25 cellular contexts compared by ENCODE assay signal in the genomic region with DNA sequence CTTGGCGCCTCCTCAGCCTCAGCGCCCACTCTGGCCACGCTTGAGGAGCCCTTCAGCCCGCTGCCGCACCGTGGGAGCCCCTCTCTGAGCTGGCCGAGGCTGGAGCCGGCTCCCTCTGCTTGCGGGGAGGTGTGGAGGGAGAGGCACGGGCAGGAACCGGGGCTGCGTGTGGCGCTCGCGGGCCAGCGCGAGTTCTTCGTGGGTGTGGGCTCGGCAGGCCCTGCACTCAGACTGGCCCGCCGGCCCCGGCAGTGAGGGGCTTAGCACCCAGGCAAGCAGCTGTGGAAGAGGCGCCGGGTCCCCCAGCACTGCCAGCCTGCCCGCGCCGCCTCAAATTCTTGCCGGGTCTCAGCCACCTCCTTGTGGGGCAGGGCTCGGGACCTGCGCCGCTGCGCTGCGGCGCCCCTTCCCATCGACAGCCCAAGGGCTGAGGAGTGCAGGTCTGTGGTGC.
DNase-seq lines count a peak whose midpoint lies in the region; ATAC-seq, FAIRE-seq and TF ChIP-seq lines count a peak whose summit lies in the region.
"Had no signal": no experiment of that assay in that cellular context is flagged by ENCODE, and none has a peak within 500 bp of the region (broad histone marks: within the 10 kb centered on the region; RNA-seq: fewer than 3 reads in every experiment).

No MANE protein-coding gene starts in this region.

- WGBS in endodermal cell (ENCODE audit: insufficient coverage in 1 of 2, insufficient read length in 1 of 2), 2 experiments, result 93 to 95% methylated on average over 17 to 35 of the region's 35 CpGs

- H3K36me3 ChIP-seq in endodermal cell (ENCODE audit: control insufficient read depth, insufficient read depth, low read length) (no peaks in the 10 kb centered on the region), upper lobe of right lung (no peaks in the 10 kb centered on the region)

- H3K9ac ChIP-seq in endodermal cell (ENCODE audit: extremely low read depth, low read length, poor library complexity, severe bottlenecking), result no peak overlapping the region
- H3K9ac ChIP-seq: BLaER1 treated with 17β-estradiol and CSF1 and Interleukin-3, amounts not matched to agents 10 nM and 100 nM had no signal

- CTCF ChIA-PET in activated CD8-positive, alpha-beta memory T cell treated with anti-CD3 and anti-CD28 coated beads, Interleukin-2, amount 10 ng/mL, durations not matched to agents 7 days and 5 days (lab: Charles Lee), result no interaction called here

- no peaks in the 10 kb centered on the region for H3K4me1 ChIP-seq in endodermal cell (ENCODE audit: control insufficient read depth, insufficient read depth, low read length)
- no peaks in the 10 kb centered on the region for H3K4me1 ChIP-seq in upper lobe of right lung
- H3K4me1 ChIP-seq: A549; BLaER1 treated with 17β-estradiol and CSF1 and Interleukin-3, amounts not matched to agents 10 nM and 100 nM; Caco-2 had no signal

- H3K9me3 Mint-ChIP-seq in activated CD8-positive, alpha-beta memory T cell treated with anti-CD3 and anti-CD28 coated beads, Interleukin-2, amount 10 ng/mL, durations not matched to agents 7 days and 5 days (ENCODE audit: low read depth), result peaks cover 8% of the 10 kb centered on the region
- H3K9me3 Mint-ChIP-seq in endodermal cell, result peaks cover 53% of the 10 kb centered on the region
- H3K9me3 Mint-ChIP-seq in osteocyte (ENCODE audit: unreplicated experiment), result peaks cover 17% of the 10 kb centered on the region

- H3K27me3 Mint-ChIP-seq in activated CD8-positive, alpha-beta memory T cell treated with anti-CD3 and anti-CD28 coated beads, Interleukin-2, amount 10 ng/mL, durations not matched to agents 7 days and 5 days, result no peaks in the 10 kb centered on the region
- H3K27me3 Mint-ChIP-seq in endodermal cell (ENCODE audit: insufficient read depth) (peaks cover 3% of the 10 kb centered on the region), osteocyte (ENCODE audit: unreplicated experiment) (no peaks in the 10 kb centered on the region)
- H3K27me3 Mint-ChIP-seq: B cell; CD4-positive, alpha-beta T cell had no signal

- no peaks in the 10 kb centered on the region for H3K4me1 Mint-ChIP-seq in activated CD8-positive, alpha-beta memory T cell treated with anti-CD3 and anti-CD28 coated beads, Interleukin-2, amount 10 ng/mL, durations not matched to agents 7 days and 5 days
- peaks cover 6% of the 10 kb centered on the region for H3K4me1 Mint-ChIP-seq in endodermal cell
- no peaks in the 10 kb centered on the region for H3K4me1 Mint-ChIP-seq in osteocyte (ENCODE audit: unreplicated experiment)
- H3K4me1 Mint-ChIP-seq: B cell had no signal

- H3K4me3 Mint-ChIP-seq in activated CD8-positive, alpha-beta memory T cell treated with anti-CD3 and anti-CD28 coated beads, Interleukin-2, amount 10 ng/mL, durations not matched to agents 7 days and 5 days, result no peak overlapping the region
- H3K4me3 Mint-ChIP-seq in endodermal cell, result no peak overlapping the region
- H3K4me3 Mint-ChIP-seq in osteocyte (ENCODE audit: unreplicated experiment), result no peak overlapping the region
- H3K4me3 Mint-ChIP-seq: B cell; CD4-positive, alpha-beta T cell; CD8-positive, alpha-beta T cell had no signal

- no peak for ATAC-seq in activated CD8-positive, alpha-beta memory T cell treated with anti-CD3 and anti-CD28 coated beads, Interleukin-2, amount 10 ng/mL, durations not matched to agents 7 days and 5 days
- ATAC-seq in upper lobe of right lung, result peak; percentile 20
- ATAC-seq in GM21528 (IDR thresholded peaks at IDR 0.05; ENCODE audit: low FRiP score, unreplicated experiment), result no peak
- ATAC-seq: A549; CD8-positive, alpha-beta T cell had no signal

- H3K4me3 ChIP-seq in endodermal cell (ENCODE audit: low read length), result peak overlapping the region; percentile 51
- H3K4me3 ChIP-seq in upper lobe of right lung, result no peak overlapping the region
- H3K4me3 ChIP-seq: A549; BLaER1 treated with 17β-estradiol and CSF1 and Interleukin-3, amounts not matched to agents 10 nM and 100 nM had no signal

- H3K36me3 Mint-ChIP-seq in activated CD8-positive, alpha-beta memory T cell treated with anti-CD3 and anti-CD28 coated beads, Interleukin-2, amount 10 ng/mL, durations not matched to agents 7 days and 5 days, result no peaks in the 10 kb centered on the region
- H3K36me3 Mint-ChIP-seq in endodermal cell (ENCODE audit: low read depth) (peaks cover 27% of the 10 kb centered on the region), osteocyte (ENCODE audit: unreplicated experiment) (peaks cover 3% of the 10 kb centered on the region)
- H3K36me3 Mint-ChIP-seq: CD8-positive, alpha-beta T cell had no signal

- TF ChIP-seq CTCF in endodermal cell (conservative IDR thresholded peaks at IDR 0.05), result no peak
- no peak for TF ChIP-seq CTCF in osteocyte (IDR thresholded peaks at IDR 0.05)
- no peak for TF ChIP-seq CTCF in upper lobe of right lung (IDR thresholded peaks at IDR 0.05)

- H3K27ac Mint-ChIP-seq in activated CD8-positive, alpha-beta memory T cell treated with anti-CD3 and anti-CD28 coated beads, Interleukin-2, amount 10 ng/mL, durations not matched to agents 7 days and 5 days, result no peak overlapping the region
- H3K27ac Mint-ChIP-seq in endodermal cell (no peak overlapping the region), osteocyte (ENCODE audit: unreplicated experiment) (no peak overlapping the region)
- H3K27ac Mint-ChIP-seq: B cell; CD4-positive, alpha-beta T cell; CD8-positive, alpha-beta T cell had no signal

- DNase-seq in activated CD8-positive, alpha-beta memory T cell treated with anti-CD3 and anti-CD28 coated beads, Interleukin-2, amount 50 U/mL, for 48 hours, result peak; percentile 20
- DNase-seq in activated CD8-positive, alpha-beta memory T cell treated with anti-CD3 and anti-CD28 coated beads, Interleukin-2, amount 10 ng/mL, durations not matched to agents 7 days and 5 days, result no peak
- no peak for DNase-seq in endodermal cell
- peak; percentile 78 for DNase-seq in osteocyte (ENCODE audit: extremely low spot score, unreplicated experiment)
- DNase-seq in upper lobe of right lung, result no peak
- DNase-seq in stimulated activated CD8-positive, alpha-beta memory T cell treated with anti-CD3 and anti-CD28 coated beads, Interleukin-4, amount 100 ng/mL, for 48 hours, result no peak
- DNase-seq in frontal cortex (ENCODE audit: low spot score in 2 of 2), result no peak
- DNase-seq: AML-193; Caco-2; Calu3; CD4-positive, alpha-beta T cell; CD8-positive, alpha-beta T cell; DMS79 treated with DMSO at 0.1 percent for 48 hours; GF-D8 had no signal

- no peak for FAIRE-seq in frontal cortex (lab: Jason Lieb, UNC)
- FAIRE-seq: A549, D721Med, G401.6, GM12891, GM18507, GM19239 had no signal

- H3K27me3 ChIP-seq in endodermal cell (ENCODE audit: control insufficient read depth, insufficient read depth, low read length, poor library complexity, severe bottlenecking), result no peaks in the 10 kb centered on the region
- H3K27me3 ChIP-seq in upper lobe of right lung, result no peaks in the 10 kb centered on the region
- H3K27me3 ChIP-seq: BLaER1 treated with 17β-estradiol and CSF1 and Interleukin-3, amounts not matched to agents 10 nM and 100 nM had no signal

- H3K27ac ChIP-seq in endodermal cell (ENCODE audit: low read depth, low read length) (no peak overlapping the region), upper lobe of right lung (no peak overlapping the region)
- H3K27ac ChIP-seq: 22Rv1; A549; BLaER1 treated with 17β-estradiol and CSF1 and Interleukin-3, amounts not matched to agents 10 nM and 100 nM; C4-2B had no signal

- H3K9me3 ChIP-seq in endodermal cell (ENCODE audit: control insufficient read depth, low read length) (peaks cover 50% of the 10 kb centered on the region), upper lobe of right lung (peaks cover 5% of the 10 kb centered on the region)
- H3K9me3 ChIP-seq: A549 had no signal

- intact Hi-C loops in upper lobe of right lung (cut with DNase I), result no loop called here

Comparison
In these comparisons a context has a peak if more than half of its experiments do, and no peak if none do; other contexts are left out.
1. DNase-seq: peak in activated CD8-positive, alpha-beta memory T cell treated with anti-CD3 and anti-CD28 coated beads, Interleukin-2, amount 50 U/mL, for 48 hours (single experiment) and osteocyte (single experiment); none in activated CD8-positive, alpha-beta memory T cell treated with anti-CD3 and anti-CD28 coated beads, Interleukin-2, amount 10 ng/mL, durations not matched to agents 7 days and 5 days (single experiment), endodermal cell (single experiment), upper lobe of right lung (single experiment), stimulated activated CD8-positive, alpha-beta memory T cell treated with anti-CD3 and anti-CD28 coated beads, Interleukin-4, amount 100 ng/mL, for 48 hours (single experiment) and frontal cortex (0 of 2).